Comparison of ENCODE assay signal across 13 cellular contexts in genomic region chr2:48749820-48750739, GRCh38. TPM values are rescaled to one million over a fixed set of nuclear protein-coding genes. Genes with fewer than 3 reads are reported as not detected.
A peak's percentile ranks its signal among the peaks of the same experiment; 100 is the strongest.
DNase-seq lines count a peak whose midpoint lies in the region; ATAC-seq and TF ChIP-seq lines count a peak whose summit lies in the region.
"Had no signal": no experiment of that assay in that cellular context is flagged by ENCODE, and none has a peak within 500 bp of the region (broad histone marks: within the 10 kb centered on the region; RNA-seq: fewer than 3 reads in every experiment).

No MANE protein-coding gene starts in this region.

- no peaks in the 10 kb centered on the region for H3K9me3 ChIP-seq in neuronal stem cell (replicated peaks in 1 of 2; ENCODE audit: control insufficient read depth in 2 of 2, insufficient read depth in 1 of 2, low read depth in 1 of 2, low read length in 2 of 2)

- peaks cover 3 to 10% of the 10 kb centered on the region in 2 donors for H3K4me1 ChIP-seq in neuronal stem cell (ENCODE audit: control insufficient read depth in 2 of 2, insufficient read depth in 1 of 2, low read depth in 1 of 2, low read length in 2 of 2)

- WGBS in neuronal stem cell (ENCODE audit: extremely low coverage in 2 of 2, insufficient read length in 2 of 2, insufficient replicate concordance in 1 of 2), 2 donors, result no CpG with 5 or more reads among the region's 2 CpGs

- H3K4ac ChIP-seq in neuronal stem cell (ENCODE audit: low read length), result no peak overlapping the region

- no peak overlapping the region for H4K91ac ChIP-seq in neuronal stem cell (ENCODE audit: low read depth, low read length, poor library complexity)

- H3K4me3 ChIP-seq in neuronal stem cell (ENCODE audit: low read length in 2 of 2), result no peak overlapping the region
- H3K4me3 ChIP-seq: hepatocyte, smooth muscle cell had no signal

- H3K4me2 ChIP-seq in neuronal stem cell (ENCODE audit: insufficient read depth, low read length, poor library complexity, severe bottlenecking), result no peak overlapping the region
- H3K4me2 ChIP-seq: hepatocyte, smooth muscle cell had no signal

- no peaks in the 10 kb centered on the region for H3K79me1 ChIP-seq in neuronal stem cell (ENCODE audit: low read depth, low read length)

- H2BK120ac ChIP-seq in neuronal stem cell (ENCODE audit: low read depth, low read length), result no peak overlapping the region

- H3K9ac ChIP-seq in neuronal stem cell (ENCODE audit: low read depth, low read length, poor library complexity), result no peak overlapping the region

- H3K18ac ChIP-seq in neuronal stem cell (ENCODE audit: low read length), result no peak overlapping the region

- no peak for TF ChIP-seq POLR2A in GM18505 (IDR thresholded peaks at IDR 0.05; ENCODE audit: borderline replicate concordance, extremely low read depth, insufficient read depth, insufficient read length)

- H2BK5ac ChIP-seq in neuronal stem cell (ENCODE audit: low read length), result no peak overlapping the region

- no peaks in the 10 kb centered on the region for H3K36me3 ChIP-seq in neuronal stem cell (replicated peaks in 1 of 2; ENCODE audit: control insufficient read depth in 2 of 2, insufficient read depth in 2 of 2, low read length in 2 of 2)

- ATAC-seq in GM18505 (IDR thresholded peaks at IDR 0.05; ENCODE audit: unreplicated experiment) (peak; percentile 63), GM21447 (IDR thresholded peaks at IDR 0.05; ENCODE audit: unreplicated experiment) (peak; percentile 62), HG03066 (IDR thresholded peaks at IDR 0.05; ENCODE audit: low read depth, unreplicated experiment) (peak; percentile 63)

- no peak overlapping the region for H3K14ac ChIP-seq in neuronal stem cell (ENCODE audit: low read length)

- H3K23ac ChIP-seq in neuronal stem cell (ENCODE audit: low read depth, low read length, poor library complexity), result no peak overlapping the region

- no peak overlapping the region for H2AK5ac ChIP-seq in neuronal stem cell (ENCODE audit: low read depth, low read length)

- H2BK15ac ChIP-seq in neuronal stem cell (ENCODE audit: low read length), result no peak overlapping the region

- no peak overlapping the region for H4K8ac ChIP-seq in neuronal stem cell (ENCODE audit: low read depth, low read length)

- H2BK12ac ChIP-seq in neuronal stem cell (ENCODE audit: low read length), result no peak overlapping the region

- H3K27ac ChIP-seq in caudate nucleus (ENCODE audit: low read depth, low read length) (no peak overlapping the region), neuronal stem cell (replicated peaks; ENCODE audit: low read length) (no peak overlapping the region)
- H3K27ac ChIP-seq: hepatocyte had no signal

- H2AFZ ChIP-seq in neuronal stem cell (ENCODE audit: low read length), result no peak overlapping the region
- H2AFZ ChIP-seq: hepatocyte had no signal

- peak; percentile 16 for DNase-seq in T1000 (lab: John Stamatoyannopoulos, UW)
- no peak for DNase-seq in caudate nucleus (lab: John Stamatoyannopoulos, UW)
- DNase-seq in NCI-H2107 (lab: John Stamatoyannopoulos, UW), result no peak
- DNase-seq in A172 (ENCODE audit: low spot score), result no peak
- DNase-seq in neuronal stem cell (ENCODE audit: low spot score), result no peak
- DNase-seq: activated naive CD4-positive, alpha-beta T cell treated with Interleukin-2 at 50 U/mL for 16 hours; Kasumi-1 had no signal

- peaks cover 3 to 13% (median 5%) of the 10 kb centered on the region in 3 experiments for H3K27me3 ChIP-seq in neuronal stem cell (ENCODE audit: control insufficient read depth in 3 of 3, insufficient read depth in 3 of 3, low read depth in 1 of 3, low read length in 3 of 3)

RNA-seq across cellular contexts. Expression of gene LHCGR, which starts 5.4 kb away (rescaled TPM):
- not detected in 2 replicates for total RNA-seq in A172 (2014; rRNA removed; shearing (Covaris generic))
- 0.04 TPM for polyA plus RNA-seq in neuronal stem cell (2013, experiment 1 of 2)
- polyA plus RNA-seq in neuronal stem cell (2013, experiment 2 of 2), result 0.04 TPM
- total RNA-seq: hepatocyte, mononuclear cell, smooth muscle cell had no signal
- polyA plus RNA-seq: smooth muscle cell had no signal
